In the genomic region with DNA sequence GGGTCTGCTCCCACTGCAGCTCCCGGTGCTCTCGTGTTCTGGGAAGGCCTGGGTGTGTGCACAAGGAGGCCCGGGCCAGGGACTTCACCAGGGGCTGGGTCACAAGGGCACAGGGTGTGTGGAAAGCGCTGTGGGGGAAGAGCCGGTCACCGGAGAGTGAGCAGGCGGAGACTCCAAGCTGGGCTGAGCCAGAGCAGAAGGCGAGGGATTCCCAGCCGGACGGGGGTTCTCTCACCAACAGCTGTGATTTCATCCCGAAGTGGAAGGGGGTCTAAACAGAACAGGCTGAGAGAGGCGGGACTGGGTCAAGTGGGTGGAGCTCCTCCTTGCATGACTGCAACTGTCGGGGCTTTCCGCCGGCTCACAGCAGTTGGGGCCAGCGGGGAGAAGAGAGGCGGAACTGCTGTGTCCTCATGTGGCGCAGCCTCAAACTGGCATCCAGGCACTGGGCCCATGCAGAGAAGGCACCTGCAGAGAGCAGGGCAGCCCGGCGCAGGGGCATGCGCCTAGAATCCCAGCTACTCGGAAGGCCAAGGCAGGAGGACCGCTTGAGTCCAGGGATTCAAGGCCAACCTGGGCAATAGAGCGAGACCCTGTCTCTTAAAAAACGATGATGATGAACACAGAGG, we compare ENCODE assay signal across 9 cellular contexts. TPM values are rescaled to one million over a fixed set of nuclear protein-coding genes. Genes with fewer than 3 reads are reported as not detected.
DNase-seq lines count a peak whose midpoint lies in the region; ATAC-seq and TF ChIP-seq lines count a peak whose summit lies in the region.
"Had no signal": no experiment of that assay in that cellular context is flagged by ENCODE, and none has a peak within 500 bp of the region (broad histone marks: within the 10 kb centered on the region; RNA-seq: fewer than 3 reads in every experiment).

No MANE protein-coding gene starts in this region.

- H3K4me3 Mint-ChIP-seq in dendritic cell treated with granulocyte-macrophage colony-stimulating factor and Interleukin-4, amounts not matched to agents 40 ng/mL and 50 ng/mL, for 4 days, result peak overlapping the region; percentile 69
- H3K4me3 Mint-ChIP-seq: brain had no signal

- peak; percentile 92 for TF ChIP-seq POLR2A in GM19099 (IDR thresholded peaks at IDR 0.05; ENCODE audit: extremely low read depth, insufficient read length, low read depth)

- intact Hi-C loops in dendritic cell treated with granulocyte-macrophage colony-stimulating factor and Interleukin-4, amounts not matched to agents 40 ng/mL and 50 ng/mL, for 4 days (cut with micrococcal nuclease), result no loop called here
- intact Hi-C loops in posterior vena cava (cut with DNase I), result no loop called here

- H3K4me2 ChIP-seq in osteoblast (ENCODE audit: insufficient read depth, low read length), result no peak overlapping the region

- peaks cover 36% of the 10 kb centered on the region for H3K36me3 ChIP-seq in osteoblast (ENCODE audit: insufficient read depth, low read length)

- no peaks in the 10 kb centered on the region for H3K4me1 ChIP-seq in osteoblast (ENCODE audit: insufficient read depth, low read length)

- peak; percentile 79 for DNase-seq in activated CD4-positive, CD25-positive, alpha-beta regulatory T cell treated with anti-CD3 and anti-CD28 coated beads, Interleukin-2, amount 50 U/mL, for 72 hours
- peak; percentile 90 for DNase-seq in posterior vena cava (ENCODE audit: low spot score)
- no peak for DNase-seq in NCI-H2081 (lab: John Stamatoyannopoulos, UW)
- DNase-seq in osteoblast (ENCODE audit: insufficient read length, low spot score, missing footprints), result no peak
- no peak for DNase-seq in HK-2 (ENCODE audit: unreplicated experiment)

- no peaks in the 10 kb centered on the region for H3K79me2 ChIP-seq in osteoblast (ENCODE audit: insufficient read depth, low read length)

- H3K27me3 Mint-ChIP-seq in dendritic cell treated with granulocyte-macrophage colony-stimulating factor and Interleukin-4, amounts not matched to agents 40 ng/mL and 50 ng/mL, for 4 days, result no peaks in the 10 kb centered on the region
- H3K27me3 Mint-ChIP-seq: brain had no signal

- H3K4me3 ChIP-seq in osteoblast (ENCODE audit: insufficient read depth, low read length), result no peak overlapping the region

- no peak overlapping the region for H2AFZ ChIP-seq in osteoblast (ENCODE audit: low read length)

- H3K9me3 ChIP-seq in osteoblast (ENCODE audit: low read depth, low read length), result no peaks in the 10 kb centered on the region

- H3K9me3 Mint-ChIP-seq in dendritic cell treated with granulocyte-macrophage colony-stimulating factor and Interleukin-4, amounts not matched to agents 40 ng/mL and 50 ng/mL, for 4 days, result no peaks in the 10 kb centered on the region
- H3K9me3 Mint-ChIP-seq: brain had no signal

- H3K27me3 ChIP-seq in osteoblast (ENCODE audit: insufficient read depth, low read length), result no peaks in the 10 kb centered on the region

- no peak for TF ChIP-seq CTCF in osteoblast (IDR thresholded peaks at IDR 0.05; ENCODE audit: extremely low read depth, low read depth, low read length)

- H3K27ac ChIP-seq in osteoblast (ENCODE audit: low read depth, low read length), result no peak overlapping the region

- ATAC-seq in HG03139 (IDR thresholded peaks at IDR 0.05; ENCODE audit: unreplicated experiment), result peak; percentile 49

- peaks cover 43% of the 10 kb centered on the region for H3K36me3 Mint-ChIP-seq in dendritic cell treated with granulocyte-macrophage colony-stimulating factor and Interleukin-4, amounts not matched to agents 40 ng/mL and 50 ng/mL, for 4 days (ENCODE audit: low read depth)

- peak overlapping the region; percentile 100 for H3K27ac Mint-ChIP-seq in dendritic cell treated with granulocyte-macrophage colony-stimulating factor and Interleukin-4, amounts not matched to agents 40 ng/mL and 50 ng/mL, for 4 days

- peaks cover 65% of the 10 kb centered on the region for H3K4me1 Mint-ChIP-seq in dendritic cell treated with granulocyte-macrophage colony-stimulating factor and Interleukin-4, amounts not matched to agents 40 ng/mL and 50 ng/mL, for 4 days (ENCODE audit: low read depth)

- peaks cover 10% of the 10 kb centered on the region for H4K20me1 ChIP-seq in osteoblast (ENCODE audit: insufficient read depth, low read length)

RNA-seq across cellular contexts. Expression of gene ORAI2, which starts 7.6 kb away (rescaled TPM):
- total RNA-seq in posterior vena cava (10 to 100 TPM; 13.0 to 17.5 TPM), osteoblast (44.2 and 57.5 TPM in 2 replicates)

RNA-seq across cellular contexts. Expression of gene PRKRIP1, which starts 29.6 kb away (rescaled TPM):
- total RNA-seq in posterior vena cava (10 to 100 TPM; 13.8 to 13.9 TPM), osteoblast (14.5 and 16.5 TPM in 2 replicates)

RNA-seq across cellular contexts. Expression of gene ALKBH4, which starts 38.9 kb away (rescaled TPM):
- total RNA-seq in posterior vena cava, result 1 to 10 TPM; 6.4 to 6.8 TPM
- total RNA-seq in osteoblast, result 13.6 and 16.3 TPM in 2 replicates

RNA-seq across cellular contexts. Expression of gene LRWD1, which starts 39.0 kb away (rescaled TPM):
- total RNA-seq in posterior vena cava (1 to 10 TPM; 6.6 to 9.2 TPM), osteoblast (20.0 and 24.2 TPM in 2 replicates)

RNA-seq across cellular contexts. Expression of gene POLR2J, which starts 53.0 kb away (rescaled TPM):
- total RNA-seq in posterior vena cava, result 10 to 100 TPM; 35.0 to 40.3 TPM
- 27.1 and 27.9 TPM in 2 replicates for total RNA-seq in osteoblast

Comparison
In these comparisons a context has a peak if more than half of its experiments do, and no peak if none do; other contexts are left out.
1. DNase-seq: peak in activated CD4-positive, CD25-positive, alpha-beta regulatory T cell treated with anti-CD3 and anti-CD28 coated beads, Interleukin-2, amount 50 U/mL, for 72 hours (single experiment) and posterior vena cava (single experiment); none in NCI-H2081 (0 of 2), osteoblast (single experiment) and HK-2 (single experiment).